21 cellular contexts compared by ENCODE assay signal in the genomic region with DNA sequence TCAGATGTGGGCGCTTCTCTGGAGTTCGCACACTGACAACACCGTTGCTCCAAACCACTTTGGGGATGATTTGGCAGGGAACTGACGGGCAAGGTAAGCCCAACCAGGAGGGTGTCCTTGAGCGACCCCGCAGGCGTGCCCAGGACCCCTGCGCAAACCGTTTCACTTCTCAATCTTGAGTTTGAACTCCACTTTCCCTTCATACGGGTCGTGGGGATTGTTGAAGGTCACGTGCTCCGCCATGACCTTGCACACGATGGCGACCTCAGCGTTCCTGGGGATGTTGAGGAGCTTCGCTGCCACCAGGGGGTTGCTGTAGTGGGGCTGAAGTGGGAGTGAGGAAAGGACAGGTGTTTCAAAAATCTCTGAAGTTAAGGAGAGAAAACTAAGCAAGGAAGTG. TPM values are rescaled to one million over a fixed set of nuclear protein-coding genes. Genes with fewer than 3 reads are reported as not detected.
DNase-seq lines count a peak whose midpoint lies in the region; ATAC-seq and TF ChIP-seq lines count a peak whose summit lies in the region.
"Had no signal": no experiment of that assay in that cellular context is flagged by ENCODE, and none has a peak within 500 bp of the region (broad histone marks: within the 10 kb centered on the region; RNA-seq: fewer than 3 reads in every experiment).

No MANE protein-coding gene starts in this region.

- DNase-seq in Right ventricle myocardium superior: peak; percentile 16
- DNase-seq in Right ventricle myocardium inferior (ENCODE audit: missing footprints): no peak
- DNase-seq in coronary artery (ENCODE audit: low spot score): peak; percentile 21
- DNase-seq in nephron progenitor cell: no peak
- DNase-seq in uterus: peak; percentile 6 to 8
- no peak for DNase-seq in globus pallidus (ENCODE audit: low spot score)
- DNase-seq in EL: no peak
- DNase-seq: activated gamma-delta T cell; effector CD8-positive, alpha-beta T cell; mesenchymal stem cell; NCI-H2171; stimulated activated CD4-positive, alpha-beta T cell treated with anti-CD3 and anti-CD28 coated beads, Interleukin-15, amount 100 ng/mL, for 24 hours; T-helper 17 cell had no signal

- H3K27me3 ChIP-seq in uterus: no peaks in the 10 kb centered on the region
- H3K27me3 ChIP-seq: SJSA1 had no signal

- no peaks in the 10 kb centered on the region for H3K36me3 ChIP-seq in uterus

- peaks cover 10% of the 10 kb centered on the region for H3K4me1 Mint-ChIP-seq in nephron progenitor cell

- H3K9me3 Mint-ChIP-seq in nephron progenitor cell: peaks cover 21% of the 10 kb centered on the region
- H3K9me3 Mint-ChIP-seq: nephron; stimulated activated memory B cell treated with anti-CD40 and anti-IgM and Interleukin-4, amounts not matched to agents 10 μg/mL and 1 μg/mL and 100 μg/mL, for 72 hours had no signal

- H3K4me3 ChIP-seq in coronary artery (no peak overlapping the region), uterus (no peak overlapping the region)
- H3K4me3 ChIP-seq: SJSA1 had no signal

- ATAC-seq in Right ventricle myocardium superior (ENCODE audit: poor library complexity): no peak
- ATAC-seq in Right ventricle myocardium inferior: no peak
- ATAC-seq in HG02642 (IDR thresholded peaks at IDR 0.05; ENCODE audit: poor library complexity, unreplicated experiment): no peak
- ATAC-seq: HCT116; stimulated activated memory B cell treated with anti-CD40 and anti-IgM and Interleukin-4, amounts not matched to agents 10 μg/mL and 1 μg/mL and 100 μg/mL, for 72 hours; T-helper 17 cell had no signal

- TF ChIP-seq POLR2A in uterus (IDR thresholded peaks at IDR 0.05): no peak

- no peak overlapping the region for H3K4me3 Mint-ChIP-seq in nephron progenitor cell
- H3K4me3 Mint-ChIP-seq: nephron; stimulated activated memory B cell treated with anti-CD40 and anti-IgM and Interleukin-4, amounts not matched to agents 10 μg/mL and 1 μg/mL and 100 μg/mL, for 72 hours; T-helper 17 cell had no signal

- intact Hi-C loops in Right ventricle myocardium superior (cut with DNase I): no loop called here
- intact Hi-C loops in Right ventricle myocardium inferior (cut with DNase I): no loop called here
- intact Hi-C loops in uterus (cut with DNase I; ENCODE audit: low total_unique reads): no loop called here

- H3K27me3 Mint-ChIP-seq in nephron progenitor cell (ENCODE audit: low read depth, poor library complexity): peaks cover 6% of the 10 kb centered on the region
- H3K27me3 Mint-ChIP-seq: stimulated activated memory B cell treated with anti-CD40 and anti-IgM and Interleukin-4, amounts not matched to agents 10 μg/mL and 1 μg/mL and 100 μg/mL, for 72 hours; T-helper 17 cell had no signal

- TF ChIP-seq CTCF in coronary artery (IDR thresholded peaks at IDR 0.05): no peak
- TF ChIP-seq CTCF in nephron progenitor cell (IDR thresholded peaks at IDR 0.05): no peak
- TF ChIP-seq CTCF in uterus (IDR thresholded peaks at IDR 0.05): no peak

- peak overlapping the region; percentile 29 for H3K27ac Mint-ChIP-seq in nephron progenitor cell
- H3K27ac Mint-ChIP-seq: stimulated activated memory B cell treated with anti-CD40 and anti-IgM and Interleukin-4, amounts not matched to agents 10 μg/mL and 1 μg/mL and 100 μg/mL, for 72 hours; T-helper 17 cell had no signal

- no peaks in the 10 kb centered on the region for H3K9me3 ChIP-seq in uterus
- H3K9me3 ChIP-seq: SJSA1 had no signal

- peaks cover 48% of the 10 kb centered on the region for H3K36me3 Mint-ChIP-seq in nephron progenitor cell (ENCODE audit: low read depth)

- H3K27ac ChIP-seq in coronary artery (no peak overlapping the region), uterus (no peak overlapping the region)
- H3K27ac ChIP-seq: SJSA1 had no signal

- no peaks in the 10 kb centered on the region for H3K4me1 ChIP-seq in uterus

RNA-seq across cellular contexts. Expression of gene ATP4B, which starts 8.8 kb away (rescaled TPM):
- total RNA-seq in Right ventricle myocardium superior (not detected), Right ventricle myocardium inferior (not detected), uterus (under 1 TPM in 1 of 4 donors, not detected in 3; 0.28 TPM)
- total RNA-seq: OCI-LY7, SJSA1, T-helper 17 cell, ureter had no signal

RNA-seq across cellular contexts. Expression of gene GRK1, which starts 17.8 kb away (rescaled TPM):
- total RNA-seq in Right ventricle myocardium superior: 0.13 TPM
- 0.11 TPM for total RNA-seq in Right ventricle myocardium inferior
- total RNA-seq in uterus: under 1 TPM in 2 of 4 donors, not detected in 2; 0.07 to 0.12 TPM
- total RNA-seq: OCI-LY7, pulmonary artery endothelial cell, ureter had no signal

Comparison
In these comparisons a context has a peak if more than half of its experiments do, and no peak if none do; other contexts are left out.
1. DNase-seq: peak in Right ventricle myocardium superior (single experiment), coronary artery (single experiment) and uterus (2 of 2); none in Right ventricle myocardium inferior (single experiment), nephron progenitor cell (single experiment), globus pallidus (single experiment) and EL (single experiment).